ENCODE assay signal across 19 cellular contexts in the genomic region with DNA sequence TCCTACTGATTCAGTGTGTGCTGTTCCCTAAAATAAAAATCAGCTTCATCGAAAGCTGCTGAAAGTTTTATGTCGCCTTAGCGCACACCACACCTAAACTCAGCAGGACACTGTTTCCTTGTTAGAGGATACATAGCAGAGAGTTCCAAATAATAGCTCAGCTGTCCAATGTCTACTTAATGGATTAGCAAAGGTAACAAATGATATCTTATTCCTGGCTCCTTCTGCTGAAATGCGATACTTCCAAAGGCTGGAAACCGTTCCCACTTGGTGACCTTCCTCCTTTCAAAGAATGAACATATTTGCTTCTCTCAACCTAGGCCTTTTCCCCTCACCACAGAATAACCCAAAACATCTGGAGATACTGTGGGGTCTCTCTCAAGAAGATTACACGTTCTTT.
"Had no signal": no experiment of that assay in that cellular context is flagged by ENCODE, and none has a peak within 500 bp of the region (broad histone marks: within the 10 kb centered on the region; RNA-seq: fewer than 3 reads in every experiment).

No MANE protein-coding gene starts in this region.

- H3K4me3 Mint-ChIP-seq: activated B cell treated with CpG ODN at 0.5 μM for 24 hours; activated CD4-positive, alpha-beta memory T cell treated with anti-CD3 and anti-CD28 coated beads for 36 hours; activated naive CD4-positive, alpha-beta T cell treated with anti-CD3 and anti-CD28 coated beads, Interleukin-2, amount 10 ng/mL, durations not matched to agents 7 days and 5 days; activated naive CD8-positive, alpha-beta T cell treated with anti-CD3 and anti-CD28 coated beads, Interleukin-2, amount 50 U/mL, for 24 hours; naive thymus-derived CD4-positive, alpha-beta T cell; T-helper 1 cell treated with Interleukin-12 subunit alpha and Interleukin-12 subunit beta and Interleukin-4 antibody, amounts not matched to agents 30 μg/mL and 1 μg/mL, for 36 hours had no signal

- H3K4me1 Mint-ChIP-seq: activated B cell treated with CpG ODN at 0.5 μM for 24 hours; activated naive CD4-positive, alpha-beta T cell treated with anti-CD3 and anti-CD28 coated beads, Interleukin-2, amount 10 ng/mL, durations not matched to agents 7 days and 5 days; activated naive CD8-positive, alpha-beta T cell treated with anti-CD3 and anti-CD28 coated beads, Interleukin-2, amount 50 U/mL, for 24 hours; naive thymus-derived CD4-positive, alpha-beta T cell had no signal

- H3K36me3 Mint-ChIP-seq: activated CD4-positive, alpha-beta memory T cell treated with anti-CD3 and anti-CD28 coated beads for 36 hours; activated naive CD4-positive, alpha-beta T cell treated with anti-CD3 and anti-CD28 coated beads, Interleukin-2, amount 10 ng/mL, durations not matched to agents 7 days and 5 days had no signal

- H3K9me3 ChIP-seq: lower lobe of right lung, ovary, prostate gland, spleen, upper lobe of right lung had no signal

- H3K27me3 Mint-ChIP-seq: activated B cell treated with CpG ODN at 0.5 μM for 24 hours; activated naive CD8-positive, alpha-beta T cell treated with anti-CD3 and anti-CD28 coated beads, Interleukin-2, amount 50 U/mL, for 24 hours had no signal

- H3K27ac ChIP-seq: coronary artery, lower lobe of right lung, ovary, prostate gland, spleen, upper lobe of right lung had no signal

- DNase-seq: activated B cell treated with CpG ODN at 0.5 μM for 24 hours; activated CD4-positive, alpha-beta memory T cell treated with anti-CD3 and anti-CD28 coated beads for 36 hours; activated CD4-positive, alpha-beta T cell treated with anti-CD3 and anti-CD28 coated beads for 4 hours; activated effector memory CD4-positive, alpha-beta T cell treated with anti-CD3 and anti-CD28 coated beads, Interleukin-2, amount 50 U/mL, for 16 hours; activated naive CD4-positive, alpha-beta T cell treated with anti-CD3 and anti-CD28 coated beads, Interleukin-2, amount 10 ng/mL, durations not matched to agents 7 days and 5 days; activated naive CD8-positive, alpha-beta T cell treated with anti-CD3 and anti-CD28 coated beads, Interleukin-2, amount 50 U/mL, for 24 hours; cerebellar nuclear complex; foreskin fibroblast; lower lobe of right lung; naive thymus-derived CD4-positive, alpha-beta T cell; ovary; spleen; stimulated activated CD4-positive, alpha-beta T cell treated with anti-CD3 and anti-CD28 coated beads, Interleukin-4, amount 100 ng/mL, for 24 hours; stimulated activated naive CD8-positive, alpha-beta T cell treated with anti-CD3 and anti-CD28 coated beads, Interleukin-15, Interleukin-2, amounts not matched to agents 100 U/mL and 50 U/mL, for 24 hours; upper lobe of right lung had no signal

- H3K27ac Mint-ChIP-seq: activated B cell treated with CpG ODN at 0.5 μM for 24 hours; activated CD4-positive, alpha-beta memory T cell treated with anti-CD3 and anti-CD28 coated beads for 36 hours; activated naive CD4-positive, alpha-beta T cell treated with anti-CD3 and anti-CD28 coated beads, Interleukin-2, amount 10 ng/mL, durations not matched to agents 7 days and 5 days; activated naive CD8-positive, alpha-beta T cell treated with anti-CD3 and anti-CD28 coated beads, Interleukin-2, amount 50 U/mL, for 24 hours; naive thymus-derived CD4-positive, alpha-beta T cell; T-helper 1 cell treated with Interleukin-12 subunit alpha and Interleukin-12 subunit beta and Interleukin-4 antibody, amounts not matched to agents 30 μg/mL and 1 μg/mL, for 36 hours had no signal

- H3K27me3 ChIP-seq: ovary, spleen, upper lobe of right lung had no signal

- H3K36me3 ChIP-seq: lower lobe of right lung, ovary, prostate gland, spleen, upper lobe of right lung had no signal

- H3K4me1 ChIP-seq: lower lobe of right lung, prostate gland, spleen, upper lobe of right lung had no signal

- H3K4me3 ChIP-seq: coronary artery, lower lobe of right lung, ovary, prostate gland, spleen, upper lobe of right lung had no signal

- H3K9me3 Mint-ChIP-seq: activated B cell treated with CpG ODN at 0.5 μM for 24 hours; activated CD4-positive, alpha-beta memory T cell treated with anti-CD3 and anti-CD28 coated beads for 36 hours; activated naive CD4-positive, alpha-beta T cell treated with anti-CD3 and anti-CD28 coated beads, Interleukin-2, amount 10 ng/mL, durations not matched to agents 7 days and 5 days; activated naive CD8-positive, alpha-beta T cell treated with anti-CD3 and anti-CD28 coated beads, Interleukin-2, amount 50 U/mL, for 24 hours; T-helper 1 cell treated with Interleukin-12 subunit alpha and Interleukin-12 subunit beta and Interleukin-4 antibody, amounts not matched to agents 30 μg/mL and 1 μg/mL, for 36 hours had no signal

- ATAC-seq: activated naive CD8-positive, alpha-beta T cell treated with anti-CD3 and anti-CD28 coated beads, Interleukin-2, amount 50 U/mL, for 24 hours; left lobe of liver; naive thymus-derived CD4-positive, alpha-beta T cell; stimulated activated naive CD8-positive, alpha-beta T cell treated with anti-CD3 and anti-CD28 coated beads, Interleukin-15, Interleukin-2, amounts not matched to agents 100 U/mL and 50 U/mL, for 24 hours; upper lobe of right lung had no signal
